Comparison of ENCODE assay signal across 13 cellular contexts in the genomic region with DNA sequence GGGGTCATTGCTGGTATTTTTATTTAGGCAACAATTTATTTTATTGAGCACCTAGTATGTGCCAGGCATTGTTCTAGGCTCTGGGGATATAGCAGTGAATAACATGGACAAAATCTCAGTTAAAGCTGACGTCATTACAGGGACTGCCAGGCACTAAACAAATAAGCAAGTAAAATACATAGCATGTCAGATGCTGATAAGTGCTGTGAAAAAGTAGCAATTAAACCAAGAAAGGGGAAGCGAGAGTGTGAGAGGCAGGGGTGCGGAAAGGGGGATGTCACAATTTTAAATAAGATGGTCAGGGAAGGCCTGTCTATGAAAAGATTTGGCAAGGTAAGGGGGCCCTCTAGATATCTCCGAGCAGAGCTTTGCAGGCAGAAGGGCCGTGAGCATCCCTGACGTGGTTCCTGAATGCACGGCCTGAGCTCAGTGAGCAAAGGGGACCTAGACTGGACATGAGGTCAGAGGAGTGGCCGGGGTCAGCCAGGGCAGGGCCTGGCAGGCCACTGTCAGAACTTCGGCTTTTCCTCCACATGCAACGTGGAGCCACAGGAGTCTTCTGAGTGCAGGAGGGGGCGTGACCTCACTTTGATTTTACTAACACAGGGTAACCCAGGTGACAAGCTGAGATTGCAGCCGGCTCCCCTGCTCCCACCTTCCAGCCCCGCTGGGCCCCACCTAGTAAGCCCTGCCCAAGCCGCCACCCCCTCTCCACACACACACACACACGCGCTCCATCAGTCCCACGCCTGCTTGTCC. TPM values are rescaled to one million over a fixed set of nuclear protein-coding genes. Genes with fewer than 3 reads are reported as not detected.
DNase-seq lines count a peak whose midpoint lies in the region; ATAC-seq and TF ChIP-seq lines count a peak whose summit lies in the region.
"Had no signal": no experiment of that assay in that cellular context is flagged by ENCODE, and none has a peak within 500 bp of the region (broad histone marks: within the 10 kb centered on the region; RNA-seq: fewer than 3 reads in every experiment).

No MANE protein-coding gene starts in this region.

- H3K9me3 Mint-ChIP-seq in CD14-positive monocyte, result peaks cover 2 to 12% (median 6%) of the 10 kb centered on the region in 7 donors

- intact Hi-C loops in CD14-positive monocyte (cut with micrococcal nuclease) (loop anchor here (1.0 to 5.0 kb wide), 2 partner anchors 69 kb away; no protein-coding TSS in a partner anchor), left ventricle myocardium superior (cut with micrococcal nuclease) (no loop called here)

- H3K27me3 Mint-ChIP-seq in CD14-positive monocyte (ENCODE audit: low read depth in 3 of 3) (peaks cover 0 to 5% (median 3%) of the 10 kb centered on the region in 3 donors), T-helper 17 cell (peaks cover 86% of the 10 kb centered on the region)

- H3K9me3 ChIP-seq in T-helper 17 cell (ENCODE audit: control insufficient read depth, low read length, poor library complexity, severe bottlenecking), result no peaks in the 10 kb centered on the region
- H3K9me3 ChIP-seq: esophagus muscularis mucosa had no signal

- H3K36me3 Mint-ChIP-seq in CD14-positive monocyte, result peaks cover 5 to 6% of the 10 kb centered on the region in 2 donors
- H3K36me3 Mint-ChIP-seq in T-helper 17 cell (ENCODE audit: low read depth), result peaks cover 6% of the 10 kb centered on the region
- H3K36me3 Mint-ChIP-seq: T-cell had no signal

- ATAC-seq in HG03354 (IDR thresholded peaks at IDR 0.05; ENCODE audit: poor library complexity, severe bottlenecking, unreplicated experiment) (peak; percentile 74), T-helper 17 cell (peak; percentile 66), GM18520 (IDR thresholded peaks at IDR 0.05; ENCODE audit: unreplicated experiment) (no peak), left ventricle myocardium superior (no peak)
- ATAC-seq: left lobe of liver, T-cell had no signal

- TF ChIP-seq CTCF in CD14-positive monocyte (IDR thresholded peaks at IDR 0.05) (no peak), GM20000 (IDR thresholded peaks at IDR 0.05; ENCODE audit: extremely low read depth, missing control alignments) (no peak)

- H3K27ac Mint-ChIP-seq in CD14-positive monocyte, result peak overlapping the region; percentile 87 to 96 (median 91)
- H3K27ac Mint-ChIP-seq in T-helper 17 cell, result no peak overlapping the region
- H3K27ac Mint-ChIP-seq: T-cell had no signal

- peak; percentile 87 for DNase-seq in CD14-positive monocyte (ENCODE audit: low spot score)
- peak; percentile 52 for DNase-seq in GM20000 (ENCODE audit: low spot score)
- no peak for DNase-seq in T-helper 17 cell
- no peak for DNase-seq in T-helper 9 cell
- DNase-seq in NCI-H1930 (lab: John Stamatoyannopoulos, UW), result no peak
- DNase-seq in left ventricle myocardium superior, result no peak
- DNase-seq: activated CD8-positive, alpha-beta memory T cell treated with anti-CD3 and anti-CD28 coated beads, Interleukin-2, amount 50 U/mL, for 48 hours; NCI-H2171 had no signal

- H3K4me1 Mint-ChIP-seq in CD14-positive monocyte (peaks cover 87% of the 10 kb centered on the region), T-helper 17 cell (peaks cover 5% of the 10 kb centered on the region)

- peak overlapping the region; percentile 6 to 35 for H3K4me3 Mint-ChIP-seq in CD14-positive monocyte
- no peak overlapping the region for H3K4me3 Mint-ChIP-seq in T-helper 17 cell
- H3K4me3 Mint-ChIP-seq: T-cell had no signal

RNA-seq across cellular contexts. Expression of a gene that starts 24.2 kb away (rescaled TPM):
- 10 to 100 TPM; 28.4 to 58.3 TPM for polyA plus RNA-seq in CD14-positive monocyte
- total RNA-seq in T-helper 17 cell, result 1 to 10 TPM in 1 of 2 donors, under 1 TPM in 1; 0.86 to 2.6 TPM
- total RNA-seq in left ventricle myocardium superior, result 18.1 TPM

Comparison
In these comparisons a context has a peak if more than half of its experiments do, and no peak if none do; other contexts are left out.
1. DNase-seq: peak in CD14-positive monocyte (single experiment) and GM20000 (single experiment); none in T-helper 17 cell (0 of 3), T-helper 9 cell (single experiment), NCI-H1930 (0 of 2) and left ventricle myocardium superior (single experiment).
2. ATAC-seq: peak in HG03354 (single experiment) and T-helper 17 cell (single experiment); none in GM18520 (single experiment) and left ventricle myocardium superior (single experiment).